ENCODE assay signal across 27 cellular contexts in the genomic region with DNA sequence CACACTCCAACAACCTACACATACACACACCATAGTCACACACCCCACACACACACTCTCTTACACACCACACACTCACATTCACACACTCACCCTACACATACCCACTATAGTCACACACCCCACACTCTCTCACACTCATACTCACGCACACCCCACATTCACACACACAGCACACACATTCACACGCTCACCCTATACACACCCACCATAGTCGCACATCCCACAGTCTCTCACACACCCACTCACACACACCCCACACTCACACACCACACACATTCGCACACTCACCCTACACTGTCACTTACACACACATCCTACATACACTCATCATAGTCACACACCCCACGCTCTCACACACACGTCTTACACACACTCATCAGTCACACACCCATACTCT.
DNase-seq lines count a peak whose midpoint lies in the region; ATAC-seq, FAIRE-seq and TF ChIP-seq lines count a peak whose summit lies in the region.
"Had no signal": no experiment of that assay in that cellular context is flagged by ENCODE, and none has a peak within 500 bp of the region (broad histone marks: within the 10 kb centered on the region; RNA-seq: fewer than 3 reads in every experiment).

No MANE protein-coding gene starts in this region.

- H3K9ac ChIP-seq in IMR-90 (ENCODE audit: low read depth, low read length): no peak overlapping the region

- no peak overlapping the region for H2AFZ ChIP-seq in IMR-90 (replicated peaks; ENCODE audit: low read length, poor library complexity)

- FAIRE-seq in bronchial epithelial cell (lab: Jason Lieb, UNC): peak; percentile 96
- FAIRE-seq: GM19239 had no signal

- no peaks in the 10 kb centered on the region for H3K36me3 ChIP-seq in IMR-90 (ENCODE audit: control insufficient read depth, insufficient read depth, low read length)
- H3K36me3 ChIP-seq in bronchial epithelial cell (ENCODE audit: control insufficient read depth, insufficient read depth, low read length): no peaks in the 10 kb centered on the region
- no peaks in the 10 kb centered on the region for H3K36me3 ChIP-seq in naive thymus-derived CD4-positive, alpha-beta T cell (ENCODE audit: control insufficient read depth in 2 of 3, insufficient read depth in 3 of 3, low read length in 3 of 3)
- no peaks in the 10 kb centered on the region for H3K36me3 ChIP-seq in upper lobe of right lung
- H3K36me3 ChIP-seq: SJCRH30 had no signal

- DNase-seq in IMR-90 (no peak), bronchial epithelial cell (ENCODE audit: low read depth) (no peak), upper lobe of right lung (no peak), NCI-H1930 (lab: John Stamatoyannopoulos, UW) (no peak), NCI-H2227 treated with DMSO at 0.1 percent for 48 hours (lab: John Stamatoyannopoulos, UW) (no peak), NCI-H1417 treated with DMSO at 0.1 percent for 48 hours (lab: John Stamatoyannopoulos, UW) (no peak)
- no peak for DNase-seq in naive thymus-derived CD4-positive, alpha-beta T cell
- DNase-seq: C1 segment of cervical spinal cord; CD4-positive, alpha-beta memory T cell; COR-L47; DMS79; EL; GDM1; H7; HFFc6; NCI-H1092 treated with DMSO at 0.1 percent for 48 hours; NCI-H146; NCI-H2029; NCI-H446 treated with DMSO at 0.1 percent for 48 hours; NCI-H526; NCI-H82; NK-92 treated with Interleukin-12 subunit alpha and Interleukin-12 subunit beta, amount 100 ng/mL, for 24 hours; PC-3; SJCRH30 had no signal

- H3K4me1 ChIP-seq in IMR-90 (ENCODE audit: control insufficient read depth, insufficient read depth, low read length): peaks cover 5% of the 10 kb centered on the region; the same call in 1 of the 2 replicates
- H3K4me1 ChIP-seq in naive thymus-derived CD4-positive, alpha-beta T cell (ENCODE audit: control insufficient read depth in 2 of 2, insufficient read depth in 2 of 2, low read length in 2 of 2): no peaks in the 10 kb centered on the region
- no peaks in the 10 kb centered on the region for H3K4me1 ChIP-seq in upper lobe of right lung
- H3K4me1 ChIP-seq: SJCRH30 had no signal

- H3K4me3 Mint-ChIP-seq in naive thymus-derived CD4-positive, alpha-beta T cell: no peak overlapping the region
- H3K4me3 Mint-ChIP-seq: CD4-positive, alpha-beta memory T cell; HFFc6; IgD-negative memory B cell had no signal

- BruUV-seq in IMR-90 (replicated peaks; lab: Mats Ljungman, UMichigan): no TSS peak

- H4K20me1 ChIP-seq in IMR-90 (ENCODE audit: insufficient read depth, low read length): no peaks in the 10 kb centered on the region

- no peak for ATAC-seq in IMR-90 (ENCODE audit: low read depth)
- ATAC-seq in naive thymus-derived CD4-positive, alpha-beta T cell: peak; percentile 37
- peak; percentile 40 for ATAC-seq in upper lobe of right lung
- no peak for ATAC-seq in HG02623 (IDR thresholded peaks at IDR 0.05; ENCODE audit: unreplicated experiment)

- H3K4ac ChIP-seq in IMR-90 (ENCODE audit: low read depth, low read length): peak overlapping the region; percentile 97

- in situ Hi-C loops in IMR-90 (cut with MboI; ENCODE audit: low sequenced_read_pairs): no loop called here

- peak overlapping the region; percentile 99 for H2BK120ac ChIP-seq in IMR-90 (ENCODE audit: low read depth, low read length)

- H3K56ac ChIP-seq in IMR-90 (ENCODE audit: extremely low read depth, insufficient read depth, low read length): no peak overlapping the region

- H3K18ac ChIP-seq in IMR-90 (ENCODE audit: low read depth, low read length): peak overlapping the region; percentile 57

- intact Hi-C loops in IMR-90 (cut with micrococcal nuclease) (no loop called here), upper lobe of right lung (cut with DNase I) (no loop called here)
- intact Hi-C loops in naive thymus-derived CD4-positive, alpha-beta T cell (cut with micrococcal nuclease): no loop called here

- no peak for TF ChIP-seq POLR2A in IMR-90 (IDR thresholded peaks at IDR 0.05; ENCODE audit: low read depth, low read length)

- H3K9me3 Mint-ChIP-seq in naive thymus-derived CD4-positive, alpha-beta T cell: no peaks in the 10 kb centered on the region
- H3K9me3 Mint-ChIP-seq: CD4-positive, alpha-beta memory T cell; HFFc6; IgD-negative memory B cell had no signal

- H3K27ac ChIP-seq in IMR-90 (ENCODE audit: insufficient read depth, low read length): no peak overlapping the region
- H3K27ac ChIP-seq in naive thymus-derived CD4-positive, alpha-beta T cell (ENCODE audit: low read depth, low read length): no peak overlapping the region
- no peak overlapping the region for H3K27ac ChIP-seq in upper lobe of right lung
- H3K27ac ChIP-seq: SJCRH30 had no signal

- H3K4me2 ChIP-seq in IMR-90 (ENCODE audit: low read depth, low read length): no peak overlapping the region

- H3K27ac Mint-ChIP-seq in naive thymus-derived CD4-positive, alpha-beta T cell: no peak overlapping the region
- H3K27ac Mint-ChIP-seq: HFFc6, IgD-negative memory B cell had no signal

- H2AK5ac ChIP-seq in IMR-90 (ENCODE audit: low read depth, low read length): peak overlapping the region; percentile 100

- dilution Hi-C loops in IMR-90 (cut with HindIII; ENCODE audit: low sequenced_read_pairs, unreplicated experiment): no loop called here

- TF ChIP-seq CTCF in IMR-90 (conservative IDR thresholded peaks at IDR 0.05; ENCODE audit: low read depth, low read length): no peak
- no peak for TF ChIP-seq CTCF in bronchial epithelial cell (IDR thresholded peaks at IDR 0.05; ENCODE audit: insufficient read depth, low read length, severe bottlenecking)
- TF ChIP-seq CTCF in upper lobe of right lung (IDR thresholded peaks at IDR 0.05): no peak

- H3K27me3 ChIP-seq in IMR-90 (ENCODE audit: control insufficient read depth, insufficient read depth, low read length) (no peaks in the 10 kb centered on the region), bronchial epithelial cell (ENCODE audit: control insufficient read depth, insufficient read depth, low read length) (no peaks in the 10 kb centered on the region), upper lobe of right lung (no peaks in the 10 kb centered on the region)
- no peaks in the 10 kb centered on the region for H3K27me3 ChIP-seq in naive thymus-derived CD4-positive, alpha-beta T cell (ENCODE audit: control insufficient read depth in 2 of 2, insufficient read depth in 2 of 2, low read length in 2 of 2)

- CTCF ChIA-PET in IMR-90 (lab: Yijun Ruan, JAX): no interaction called here
- CTCF ChIA-PET in naive thymus-derived CD4-positive, alpha-beta T cell (lab: Charles Lee): no interaction called here

- no peaks in the 10 kb centered on the region for H3K4me1 Mint-ChIP-seq in naive thymus-derived CD4-positive, alpha-beta T cell
- H3K4me1 Mint-ChIP-seq: CD4-positive, alpha-beta memory T cell; IgD-negative memory B cell had no signal

- H4K8ac ChIP-seq in IMR-90 (ENCODE audit: low read depth in 2 of 2, low read length in 2 of 2): peak overlapping the region; percentile 93 to 95; a peak in 3 of 4 replicates

- H3K27me3 Mint-ChIP-seq in naive thymus-derived CD4-positive, alpha-beta T cell: peaks cover 2 to 40% (median 18%) of the 10 kb centered on the region in 5 donors

- 0 out of 2 replicates have a peak overlapping the region, but pooled peaks have one; percentile 51 for H4K5ac ChIP-seq in IMR-90 (ENCODE audit: low read depth, low read length)

- H3K14ac ChIP-seq in IMR-90 (replicated peaks; ENCODE audit: low read depth, low read length): peak overlapping the region; percentile 95

- H3K4me3 ChIP-seq in IMR-90 (ENCODE audit: insufficient read depth, low read depth, low read length): no peak overlapping the region
- no peak overlapping the region for H3K4me3 ChIP-seq in bronchial epithelial cell (ENCODE audit: low read depth, low read length)
- no peak overlapping the region for H3K4me3 ChIP-seq in naive thymus-derived CD4-positive, alpha-beta T cell (ENCODE audit: low read length)
- no peak overlapping the region for H3K4me3 ChIP-seq in upper lobe of right lung
- H3K4me3 ChIP-seq: SJCRH30 had no signal

- H4K91ac ChIP-seq in IMR-90 (ENCODE audit: insufficient read depth, low read depth, low read length): peak overlapping the region; percentile 97

- WGBS in IMR-90 (ENCODE audit: extremely low coverage in 2 of 2, insufficient read length in 1 of 2), 2 experiments: 97 to 100% methylated on average over 4 to 6 of the region's 6 CpGs

- peaks cover 0 to 9% of the 10 kb centered on the region in 2 experiments; a peak in 2 of 4 replicates for H3K79me1 ChIP-seq in IMR-90 (ENCODE audit: low read depth in 1 of 2, low read length in 2 of 2)

- peak overlapping the region; percentile 76 for H2AK9ac ChIP-seq in IMR-90 (replicated peaks; ENCODE audit: low read depth, low read length, poor library complexity)

- H2BK20ac ChIP-seq in IMR-90 (ENCODE audit: low read depth, low read length): peak overlapping the region; percentile 97

- no peaks in the 10 kb centered on the region for H3K9me3 ChIP-seq in IMR-90 (ENCODE audit: control insufficient read depth, insufficient read depth, low read length)
- H3K9me3 ChIP-seq in naive thymus-derived CD4-positive, alpha-beta T cell (ENCODE audit: control insufficient read depth in 2 of 3, low read length in 3 of 3): no peaks in the 10 kb centered on the region
- H3K9me3 ChIP-seq in upper lobe of right lung: no peaks in the 10 kb centered on the region
- H3K9me3 ChIP-seq: SJCRH30 had no signal

- peak overlapping the region; percentile 91 for H2BK5ac ChIP-seq in IMR-90 (ENCODE audit: low read depth, low read length, poor library complexity, severe bottlenecking)

- no peaks in the 10 kb centered on the region for H3K36me3 Mint-ChIP-seq in naive thymus-derived CD4-positive, alpha-beta T cell
- H3K36me3 Mint-ChIP-seq: CD4-positive, alpha-beta memory T cell; IgD-negative memory B cell had no signal

- peak overlapping the region; percentile 100 for H2BK15ac ChIP-seq in IMR-90 (ENCODE audit: low read depth, low read length)

- peaks cover 13% of the 10 kb centered on the region for H3K9me1 ChIP-seq in IMR-90 (ENCODE audit: insufficient read depth, low read length)

- no peak for TF ChIP-seq RAD21 in IMR-90 (IDR thresholded peaks at IDR 0.05; ENCODE audit: low read length)

- POLR2A ChIA-PET in IMR-90 (lab: Charles Lee; ENCODE audit: unreplicated experiment): no interaction called here
- POLR2A ChIA-PET in naive thymus-derived CD4-positive, alpha-beta T cell (lab: Charles Lee): no interaction called here

- peak overlapping the region; percentile 96 for H3K23ac ChIP-seq in IMR-90 (ENCODE audit: low read depth, low read length)

TF ChIP-seq in IMR-90, 13 proteins besides CTCF, POLR2A, EP300 and RAD21 (continues in another document):
- TF ChIP-seq BHLHE40 (IDR thresholded peaks at IDR 0.05; ENCODE audit: low read depth, low read length) (no peak), RCOR1 (IDR thresholded peaks at IDR 0.05; ENCODE audit: insufficient replicate concordance, low read length) (no peak), NFE2L2 (IDR thresholded peaks at IDR 0.05; ENCODE audit: low read depth, low read length) (no peak), FOS (IDR thresholded peaks at IDR 0.05; ENCODE audit: low read depth, low read length) (no peak), CHD1 (IDR thresholded peaks at IDR 0.05; ENCODE audit: low read depth, low read length) (no peak), SMC3 (IDR thresholded peaks at IDR 0.05; ENCODE audit: low read depth, low read length) (no peak), MAZ (IDR thresholded peaks at IDR 0.05; ENCODE audit: borderline replicate concordance, low read depth, low read length) (no peak), MXI1 (IDR thresholded peaks at IDR 0.05; ENCODE audit: borderline replicate concordance, low read depth, low read length) (no peak)

Comparison
In these comparisons a context has a peak if more than half of its experiments do, and no peak if none do; other contexts are left out.
1. ATAC-seq: peak in naive thymus-derived CD4-positive, alpha-beta T cell (single experiment) and upper lobe of right lung (single experiment); none in IMR-90 (single experiment) and HG02623 (single experiment).